ENCODE assay signal across 1 cellular context in the genomic region with DNA sequence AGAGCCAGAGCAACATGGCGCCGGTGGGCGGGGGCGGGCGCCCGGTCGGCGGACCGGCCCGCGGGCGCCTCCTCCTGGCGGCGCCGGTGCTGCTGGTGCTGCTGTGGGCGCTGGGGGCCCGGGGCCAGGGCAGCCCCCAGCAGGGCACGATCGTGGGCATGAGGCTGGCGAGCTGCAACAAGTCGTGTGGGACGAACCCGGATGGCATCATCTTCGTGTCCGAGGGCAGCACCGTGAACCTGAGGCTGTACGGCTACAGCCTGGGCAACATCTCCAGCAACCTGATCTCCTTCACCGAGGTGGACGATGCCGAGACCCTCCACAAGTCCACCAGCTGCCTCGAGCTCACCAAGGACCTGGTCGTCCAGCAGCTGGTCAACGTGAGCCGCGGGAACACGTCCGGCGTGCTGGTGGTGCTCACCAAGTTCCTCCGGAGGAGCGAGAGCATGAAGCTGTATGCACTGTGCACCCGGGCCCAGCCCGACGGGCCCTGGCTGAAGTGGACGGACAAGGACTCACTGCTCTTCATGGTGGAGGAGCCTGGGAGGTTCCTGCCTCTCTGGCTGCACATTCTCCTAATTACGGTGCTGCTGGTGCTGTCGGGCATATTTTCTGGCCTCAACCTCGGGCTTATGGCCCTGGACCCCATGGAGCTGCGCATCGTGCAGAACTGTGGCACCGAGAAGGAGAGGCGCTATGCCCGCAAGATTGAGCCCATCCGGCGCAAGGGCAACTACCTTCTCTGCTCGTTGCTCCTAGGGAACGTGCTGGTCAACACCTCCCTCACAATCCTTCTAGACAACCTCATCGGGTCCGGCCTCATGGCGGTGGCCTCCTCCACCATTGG.
TF ChIP-seq lines count a peak whose summit lies in the region.

No MANE protein-coding gene starts in this region.

TF ChIP-seq in K562, 482 proteins besides CTCF, POLR2A, EP300 and RAD21 (continues in another document):
- TF ChIP-seq HNRNPL (IDR thresholded peaks at IDR 0.05; ENCODE audit: low read depth, low read length) (0 out of 2 replicates have a peak, but pooled peaks have one; percentile 47), E2F1 (CRISPR knock-in tag; IDR thresholded peaks at IDR 0.05) (0 out of 2 replicates have a peak, but pooled peaks have one; percentile 53), ZNF668 (CRISPR knock-in tag; IDR thresholded peaks at IDR 0.05) (no peak), ZNF644 (tag; IDR thresholded peaks at IDR 0.05; ENCODE audit: low read depth) (no peak), ZBTB7A (IDR thresholded peaks at IDR 0.05; ENCODE audit: borderline replicate concordance, control insufficient read depth, low read depth, low read length) (peak; percentile 92), ZNF589 (CRISPR knock-in tag; IDR thresholded peaks at IDR 0.05; ENCODE audit: low read depth) (peak; percentile 45; the same call in 1 of the 2 replicates), CC2D1A (IDR thresholded peaks at IDR 0.05) (no peak), ILK (tag; IDR thresholded peaks at IDR 0.05; ENCODE audit: borderline replicate concordance, low read depth) (no peak), NELFE (IDR thresholded peaks at IDR 0.05; ENCODE audit: insufficient read depth, insufficient read length) (no peak), CCNT2 (IDR thresholded peaks at IDR 0.05; ENCODE audit: borderline replicate concordance, extremely low read depth, insufficient read length, low read depth, low read length) (peak; percentile 76), TOE1 (IDR thresholded peaks at IDR 0.05; ENCODE audit: borderline replicate concordance) (no peak), TOE1 (CRISPR knock-in tag; IDR thresholded peaks at IDR 0.05; ENCODE audit: borderline replicate concordance, low read depth) (peak; percentile 68; the same call in 1 of the 2 replicates), YY1 (IDR thresholded peaks at IDR 0.05; ENCODE audit: borderline replicate concordance in 1 of 3, control insufficient read depth in 1 of 3, extremely low read depth in 1 of 3, insufficient read depth in 3 of 3, insufficient read length in 1 of 3, insufficient replicate concordance in 2 of 3, low read depth in 1 of 3, low read length in 2 of 3) (peak; percentile 62 to 93 (median 92))
- TF ChIP-seq, protein P1, sequence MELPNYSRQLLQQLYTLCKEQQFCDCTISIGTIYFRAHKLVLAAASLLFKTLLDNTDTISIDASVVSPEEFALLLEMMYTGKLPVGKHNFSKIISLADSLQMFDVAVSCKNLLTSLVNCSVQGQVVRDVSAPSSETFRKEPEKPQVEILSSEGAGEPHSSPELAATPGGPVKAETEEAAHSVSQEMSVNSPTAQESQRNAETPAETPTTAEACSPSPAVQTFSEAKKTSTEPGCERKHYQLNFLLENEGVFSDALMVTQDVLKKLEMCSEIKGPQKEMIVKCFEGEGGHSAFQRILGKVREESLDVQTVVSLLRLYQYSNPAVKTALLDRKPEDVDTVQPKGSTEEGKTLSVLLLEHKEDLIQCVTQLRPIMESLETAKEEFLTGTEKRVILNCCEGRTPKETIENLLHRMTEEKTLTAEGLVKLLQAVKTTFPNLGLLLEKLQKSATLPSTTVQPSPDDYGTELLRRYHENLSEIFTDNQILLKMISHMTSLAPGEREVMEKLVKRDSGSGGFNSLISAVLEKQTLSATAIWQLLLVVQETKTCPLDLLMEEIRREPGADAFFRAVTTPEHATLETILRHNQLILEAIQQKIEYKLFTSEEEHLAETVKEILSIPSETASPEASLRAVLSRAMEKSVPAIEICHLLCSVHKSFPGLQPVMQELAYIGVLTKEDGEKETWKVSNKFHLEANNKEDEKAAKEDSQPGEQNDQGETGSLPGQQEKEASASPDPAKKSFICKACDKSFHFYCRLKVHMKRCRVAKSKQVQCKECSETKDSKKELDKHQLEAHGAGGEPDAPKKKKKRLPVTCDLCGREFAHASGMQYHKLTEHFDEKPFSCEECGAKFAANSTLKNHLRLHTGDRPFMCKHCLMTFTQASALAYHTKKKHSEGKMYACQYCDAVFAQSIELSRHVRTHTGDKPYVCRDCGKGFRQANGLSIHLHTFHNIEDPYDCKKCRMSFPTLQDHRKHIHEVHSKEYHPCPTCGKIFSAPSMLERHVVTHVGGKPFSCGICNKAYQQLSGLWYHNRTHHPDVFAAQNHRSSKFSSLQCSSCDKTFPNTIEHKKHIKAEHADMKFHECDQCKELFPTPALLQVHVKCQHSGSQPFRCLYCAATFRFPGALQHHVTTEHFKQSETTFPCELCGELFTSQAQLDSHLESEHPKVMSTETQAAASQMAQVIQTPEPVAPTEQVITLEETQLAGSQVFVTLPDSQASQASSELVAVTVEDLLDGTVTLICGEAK (IDR thresholded peaks at IDR 0.05) = peak; percentile 48; the same call in 1 of the 2 replicates
- TF ChIP-seq, protein P1 (CRISPR knock-in tag; IDR thresholded peaks at IDR 0.05) = no peak
- TF ChIP-seq, protein P2, sequence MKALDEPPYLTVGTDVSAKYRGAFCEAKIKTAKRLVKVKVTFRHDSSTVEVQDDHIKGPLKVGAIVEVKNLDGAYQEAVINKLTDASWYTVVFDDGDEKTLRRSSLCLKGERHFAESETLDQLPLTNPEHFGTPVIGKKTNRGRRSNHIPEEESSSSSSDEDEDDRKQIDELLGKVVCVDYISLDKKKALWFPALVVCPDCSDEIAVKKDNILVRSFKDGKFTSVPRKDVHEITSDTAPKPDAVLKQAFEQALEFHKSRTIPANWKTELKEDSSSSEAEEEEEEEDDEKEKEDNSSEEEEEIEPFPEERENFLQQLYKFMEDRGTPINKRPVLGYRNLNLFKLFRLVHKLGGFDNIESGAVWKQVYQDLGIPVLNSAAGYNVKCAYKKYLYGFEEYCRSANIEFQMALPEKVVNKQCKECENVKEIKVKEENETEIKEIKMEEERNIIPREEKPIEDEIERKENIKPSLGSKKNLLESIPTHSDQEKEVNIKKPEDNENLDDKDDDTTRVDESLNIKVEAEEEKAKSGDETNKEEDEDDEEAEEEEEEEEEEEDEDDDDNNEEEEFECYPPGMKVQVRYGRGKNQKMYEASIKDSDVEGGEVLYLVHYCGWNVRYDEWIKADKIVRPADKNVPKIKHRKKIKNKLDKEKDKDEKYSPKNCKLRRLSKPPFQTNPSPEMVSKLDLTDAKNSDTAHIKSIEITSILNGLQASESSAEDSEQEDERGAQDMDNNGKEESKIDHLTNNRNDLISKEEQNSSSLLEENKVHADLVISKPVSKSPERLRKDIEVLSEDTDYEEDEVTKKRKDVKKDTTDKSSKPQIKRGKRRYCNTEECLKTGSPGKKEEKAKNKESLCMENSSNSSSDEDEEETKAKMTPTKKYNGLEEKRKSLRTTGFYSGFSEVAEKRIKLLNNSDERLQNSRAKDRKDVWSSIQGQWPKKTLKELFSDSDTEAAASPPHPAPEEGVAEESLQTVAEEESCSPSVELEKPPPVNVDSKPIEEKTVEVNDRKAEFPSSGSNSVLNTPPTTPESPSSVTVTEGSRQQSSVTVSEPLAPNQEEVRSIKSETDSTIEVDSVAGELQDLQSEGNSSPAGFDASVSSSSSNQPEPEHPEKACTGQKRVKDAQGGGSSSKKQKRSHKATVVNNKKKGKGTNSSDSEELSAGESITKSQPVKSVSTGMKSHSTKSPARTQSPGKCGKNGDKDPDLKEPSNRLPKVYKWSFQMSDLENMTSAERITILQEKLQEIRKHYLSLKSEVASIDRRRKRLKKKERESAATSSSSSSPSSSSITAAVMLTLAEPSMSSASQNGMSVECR (CRISPR knock-in tag; IDR thresholded peaks at IDR 0.05) = peak; percentile 54; the same call in 1 of the 2 replicates
- TF ChIP-seq, protein P3, sequence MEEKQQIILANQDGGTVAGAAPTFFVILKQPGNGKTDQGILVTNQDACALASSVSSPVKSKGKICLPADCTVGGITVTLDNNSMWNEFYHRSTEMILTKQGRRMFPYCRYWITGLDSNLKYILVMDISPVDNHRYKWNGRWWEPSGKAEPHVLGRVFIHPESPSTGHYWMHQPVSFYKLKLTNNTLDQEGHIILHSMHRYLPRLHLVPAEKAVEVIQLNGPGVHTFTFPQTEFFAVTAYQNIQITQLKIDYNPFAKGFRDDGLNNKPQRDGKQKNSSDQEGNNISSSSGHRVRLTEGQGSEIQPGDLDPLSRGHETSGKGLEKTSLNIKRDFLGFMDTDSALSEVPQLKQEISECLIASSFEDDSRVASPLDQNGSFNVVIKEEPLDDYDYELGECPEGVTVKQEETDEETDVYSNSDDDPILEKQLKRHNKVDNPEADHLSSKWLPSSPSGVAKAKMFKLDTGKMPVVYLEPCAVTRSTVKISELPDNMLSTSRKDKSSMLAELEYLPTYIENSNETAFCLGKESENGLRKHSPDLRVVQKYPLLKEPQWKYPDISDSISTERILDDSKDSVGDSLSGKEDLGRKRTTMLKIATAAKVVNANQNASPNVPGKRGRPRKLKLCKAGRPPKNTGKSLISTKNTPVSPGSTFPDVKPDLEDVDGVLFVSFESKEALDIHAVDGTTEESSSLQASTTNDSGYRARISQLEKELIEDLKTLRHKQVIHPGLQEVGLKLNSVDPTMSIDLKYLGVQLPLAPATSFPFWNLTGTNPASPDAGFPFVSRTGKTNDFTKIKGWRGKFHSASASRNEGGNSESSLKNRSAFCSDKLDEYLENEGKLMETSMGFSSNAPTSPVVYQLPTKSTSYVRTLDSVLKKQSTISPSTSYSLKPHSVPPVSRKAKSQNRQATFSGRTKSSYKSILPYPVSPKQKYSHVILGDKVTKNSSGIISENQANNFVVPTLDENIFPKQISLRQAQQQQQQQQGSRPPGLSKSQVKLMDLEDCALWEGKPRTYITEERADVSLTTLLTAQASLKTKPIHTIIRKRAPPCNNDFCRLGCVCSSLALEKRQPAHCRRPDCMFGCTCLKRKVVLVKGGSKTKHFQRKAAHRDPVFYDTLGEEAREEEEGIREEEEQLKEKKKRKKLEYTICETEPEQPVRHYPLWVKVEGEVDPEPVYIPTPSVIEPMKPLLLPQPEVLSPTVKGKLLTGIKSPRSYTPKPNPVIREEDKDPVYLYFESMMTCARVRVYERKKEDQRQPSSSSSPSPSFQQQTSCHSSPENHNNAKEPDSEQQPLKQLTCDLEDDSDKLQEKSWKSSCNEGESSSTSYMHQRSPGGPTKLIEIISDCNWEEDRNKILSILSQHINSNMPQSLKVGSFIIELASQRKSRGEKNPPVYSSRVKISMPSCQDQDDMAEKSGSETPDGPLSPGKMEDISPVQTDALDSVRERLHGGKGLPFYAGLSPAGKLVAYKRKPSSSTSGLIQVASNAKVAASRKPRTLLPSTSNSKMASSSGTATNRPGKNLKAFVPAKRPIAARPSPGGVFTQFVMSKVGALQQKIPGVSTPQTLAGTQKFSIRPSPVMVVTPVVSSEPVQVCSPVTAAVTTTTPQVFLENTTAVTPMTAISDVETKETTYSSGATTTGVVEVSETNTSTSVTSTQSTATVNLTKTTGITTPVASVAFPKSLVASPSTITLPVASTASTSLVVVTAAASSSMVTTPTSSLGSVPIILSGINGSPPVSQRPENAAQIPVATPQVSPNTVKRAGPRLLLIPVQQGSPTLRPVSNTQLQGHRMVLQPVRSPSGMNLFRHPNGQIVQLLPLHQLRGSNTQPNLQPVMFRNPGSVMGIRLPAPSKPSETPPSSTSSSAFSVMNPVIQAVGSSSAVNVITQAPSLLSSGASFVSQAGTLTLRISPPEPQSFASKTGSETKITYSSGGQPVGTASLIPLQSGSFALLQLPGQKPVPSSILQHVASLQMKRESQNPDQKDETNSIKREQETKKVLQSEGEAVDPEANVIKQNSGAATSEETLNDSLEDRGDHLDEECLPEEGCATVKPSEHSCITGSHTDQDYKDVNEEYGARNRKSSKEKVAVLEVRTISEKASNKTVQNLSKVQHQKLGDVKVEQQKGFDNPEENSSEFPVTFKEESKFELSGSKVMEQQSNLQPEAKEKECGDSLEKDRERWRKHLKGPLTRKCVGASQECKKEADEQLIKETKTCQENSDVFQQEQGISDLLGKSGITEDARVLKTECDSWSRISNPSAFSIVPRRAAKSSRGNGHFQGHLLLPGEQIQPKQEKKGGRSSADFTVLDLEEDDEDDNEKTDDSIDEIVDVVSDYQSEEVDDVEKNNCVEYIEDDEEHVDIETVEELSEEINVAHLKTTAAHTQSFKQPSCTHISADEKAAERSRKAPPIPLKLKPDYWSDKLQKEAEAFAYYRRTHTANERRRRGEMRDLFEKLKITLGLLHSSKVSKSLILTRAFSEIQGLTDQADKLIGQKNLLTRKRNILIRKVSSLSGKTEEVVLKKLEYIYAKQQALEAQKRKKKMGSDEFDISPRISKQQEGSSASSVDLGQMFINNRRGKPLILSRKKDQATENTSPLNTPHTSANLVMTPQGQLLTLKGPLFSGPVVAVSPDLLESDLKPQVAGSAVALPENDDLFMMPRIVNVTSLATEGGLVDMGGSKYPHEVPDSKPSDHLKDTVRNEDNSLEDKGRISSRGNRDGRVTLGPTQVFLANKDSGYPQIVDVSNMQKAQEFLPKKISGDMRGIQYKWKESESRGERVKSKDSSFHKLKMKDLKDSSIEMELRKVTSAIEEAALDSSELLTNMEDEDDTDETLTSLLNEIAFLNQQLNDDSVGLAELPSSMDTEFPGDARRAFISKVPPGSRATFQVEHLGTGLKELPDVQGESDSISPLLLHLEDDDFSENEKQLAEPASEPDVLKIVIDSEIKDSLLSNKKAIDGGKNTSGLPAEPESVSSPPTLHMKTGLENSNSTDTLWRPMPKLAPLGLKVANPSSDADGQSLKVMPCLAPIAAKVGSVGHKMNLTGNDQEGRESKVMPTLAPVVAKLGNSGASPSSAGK (IDR thresholded peaks at IDR 0.05) = 0 out of 2 replicates have a peak, but pooled peaks have one; percentile 40
